Comparison of ENCODE assay signal across 40 cellular contexts in the genomic region with DNA sequence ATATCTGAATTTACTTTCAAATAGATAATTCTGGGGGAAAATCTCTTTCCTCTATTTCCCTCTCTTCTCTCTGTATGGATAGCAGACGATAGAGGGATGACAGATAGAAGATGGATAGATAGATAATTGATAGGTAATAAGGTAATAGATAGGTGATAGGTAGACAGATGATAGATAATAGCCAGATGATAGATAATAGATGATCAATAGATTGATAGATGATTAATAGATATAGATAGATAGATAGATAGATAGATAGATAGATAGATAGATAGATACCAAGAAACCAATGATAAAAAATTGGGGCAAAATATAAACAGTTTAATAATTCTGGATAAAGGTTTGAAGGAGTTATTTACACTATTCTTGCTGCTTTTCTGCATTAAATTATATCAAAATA. TPM values are rescaled to one million over a fixed set of nuclear protein-coding genes. Genes with fewer than 3 reads are reported as not detected.
"Had no signal": no experiment of that assay in that cellular context is flagged by ENCODE, and none has a peak within 500 bp of the region (broad histone marks: within the 10 kb centered on the region; RNA-seq: fewer than 3 reads in every experiment).

No MANE protein-coding gene starts in this region.

- H3K4me1 ChIP-seq: adrenal gland, ascending aorta, breast epithelium had no signal

- H3K9me3 Mint-ChIP-seq: activated naive CD4-positive, alpha-beta T cell treated with anti-CD3 and anti-CD28 coated beads, Interleukin-2, amount 50 U/mL, for 24 hours; activated naive CD4-positive, alpha-beta T cell treated with anti-CD3 and anti-CD28 coated beads, Interleukin-2, amount 50 U/mL, for 72 hours; activated naive CD8-positive, alpha-beta T cell treated with anti-CD3 and anti-CD28 coated beads, Interleukin-2, amount 10 ng/mL, durations not matched to agents 7 days and 5 days; activated T-cell treated with anti-CD3 and anti-CD28 coated beads, Interleukin-2, amount 50 U/mL, for 4 hours; activated T-helper 1 cell treated with anti-CD3 and anti-CD28 coated beads, Interleukin-12 subunit alpha, Interleukin-12 subunit beta, Interleukin-2, Interleukin-4 antibody, amounts not matched to agents 30 ng/mL and 10 ng/mL and 1 ng/mL, durations not matched to agents 14 hours and 24 hours and 36 hours; activated T-helper 17 cell treated with anti-CD3 and anti-CD28 coated beads, Interleukin-2, amount 50 U/mL, for 72 hours; activated T-helper 2 cell treated with anti-CD3 and anti-CD28 coated beads, Interferon-gamma antibody, Interleukin-2, Interleukin-4, amounts not matched to agents 10 μg/mL and 5 μg/mL and 100 μg/mL, durations not matched to agents 14 hours and 24 hours and 36 hours; central memory CD8-positive, alpha-beta T cell had no signal

- ATAC-seq: activated naive CD4-positive, alpha-beta T cell treated with anti-CD3 and anti-CD28 coated beads, Interleukin-2, amount 50 U/mL, for 72 hours; activated naive CD8-positive, alpha-beta T cell treated with anti-CD3 and anti-CD28 coated beads, Interleukin-2, amount 50 U/mL, for 24 hours; activated T-cell treated with anti-CD3 and anti-CD28 coated beads, Interleukin-2, amount 50 U/mL, for 4 hours; activated T-cell treated with anti-CD3 and anti-CD28 coated beads, Interleukin-2, amount 50 U/mL, for 72 hours; activated T-helper 17 cell treated with anti-CD3 and anti-CD28 coated beads, Interleukin-2, amount 50 U/mL, for 72 hours; body of pancreas had no signal

- H3K4me3 ChIP-seq: adrenal gland, ascending aorta, body of pancreas, breast epithelium, cardiac muscle cell had no signal

- H3K27ac ChIP-seq: adrenal gland, ascending aorta, body of pancreas, brain microvascular endothelial cell, breast epithelium, cardiac muscle cell had no signal

- H3K36me3 ChIP-seq: adrenal gland, ascending aorta, brain microvascular endothelial cell, breast epithelium, cardiac muscle cell had no signal

- DNase-seq: activated effector memory CD4-positive, alpha-beta T cell treated with anti-CD3 and anti-CD28 coated beads, Interleukin-2, amount 50 U/mL, for 16 hours; activated effector memory CD4-positive, alpha-beta T cell treated with Interleukin-2 at 50 U/mL for 16 hours; activated gamma-delta T cell; activated gamma-delta T cell treated with Interleukin-2 at 50 U/mL for 16 hours; activated naive CD4-positive, alpha-beta T cell; activated naive CD4-positive, alpha-beta T cell treated with anti-CD3 and anti-CD28 coated beads for 36 hours; activated naive CD4-positive, alpha-beta T cell treated with anti-CD3 and anti-CD28 coated beads, Interleukin-2, amount 10 ng/mL, durations not matched to agents 7 days and 5 days; activated naive CD4-positive, alpha-beta T cell treated with anti-CD3 and anti-CD28 coated beads, Interleukin-2, amount 50 U/mL, for 16 hours; activated naive CD4-positive, alpha-beta T cell treated with Interleukin-2 at 50 U/mL for 16 hours; activated naive CD8-positive, alpha-beta T cell treated with anti-CD3 and anti-CD28 coated beads for 36 hours; activated naive CD8-positive, alpha-beta T cell treated with anti-CD3 and anti-CD28 coated beads, Interleukin-2, amount 10 ng/mL, durations not matched to agents 7 days and 5 days; activated naive CD8-positive, alpha-beta T cell treated with anti-CD3 and anti-CD28 coated beads, Interleukin-2, amount 50 U/mL, for 24 hours; activated T-cell treated with anti-CD3 and anti-CD28 coated beads, Interleukin-2, amount 50 U/mL, for 1 hour; activated T-cell treated with anti-CD3 and anti-CD28 coated beads, Interleukin-2, amount 50 U/mL, for 4 hours; activated T-cell treated with anti-CD3 and anti-CD28 coated beads, Interleukin-2, amount 50 U/mL, for 48 hours; activated T-cell treated with anti-CD3 and anti-CD28 coated beads, Interleukin-2, amount 50 U/mL, for 72 hours; amniotic stem cell; amygdala; anterior cingulate cortex; aorta; body of pancreas; brain microvascular endothelial cell; caudate nucleus; central memory CD4-positive, alpha-beta T cell; cerebellar nuclear complex had no signal

- H3K9me3 ChIP-seq: adrenal gland, body of pancreas had no signal

- FAIRE-seq: astrocyte, bronchial epithelial cell had no signal

- H3K4me1 Mint-ChIP-seq: activated naive CD4-positive, alpha-beta T cell treated with anti-CD3 and anti-CD28 coated beads, Interleukin-2, amount 10 ng/mL, durations not matched to agents 7 days and 5 days; activated naive CD8-positive, alpha-beta T cell treated with anti-CD3 and anti-CD28 coated beads for 36 hours; activated naive CD8-positive, alpha-beta T cell treated with anti-CD3 and anti-CD28 coated beads, Interleukin-2, amount 10 ng/mL, durations not matched to agents 7 days and 5 days had no signal

- H3K27ac Mint-ChIP-seq: activated naive CD4-positive, alpha-beta T cell treated with anti-CD3 and anti-CD28 coated beads for 36 hours; activated naive CD4-positive, alpha-beta T cell treated with anti-CD3 and anti-CD28 coated beads, Interleukin-2, amount 10 ng/mL, durations not matched to agents 7 days and 5 days; activated naive CD4-positive, alpha-beta T cell treated with anti-CD3 and anti-CD28 coated beads, Interleukin-2, amount 50 U/mL, for 24 hours; activated naive CD4-positive, alpha-beta T cell treated with anti-CD3 and anti-CD28 coated beads, Interleukin-2, amount 50 U/mL, for 72 hours; activated naive CD8-positive, alpha-beta T cell; activated naive CD8-positive, alpha-beta T cell treated with anti-CD3 and anti-CD28 coated beads for 36 hours; activated naive CD8-positive, alpha-beta T cell treated with anti-CD3 and anti-CD28 coated beads, Interleukin-2, amount 10 ng/mL, durations not matched to agents 7 days and 5 days; activated naive CD8-positive, alpha-beta T cell treated with anti-CD3 and anti-CD28 coated beads, Interleukin-2, amount 50 U/mL, for 24 hours; activated T-cell treated with anti-CD3 and anti-CD28 coated beads, Interleukin-2, amount 50 U/mL, for 72 hours; activated T-helper 1 cell treated with anti-CD3 and anti-CD28 coated beads, Interleukin-12 subunit alpha, Interleukin-12 subunit beta, Interleukin-2, Interleukin-4 antibody, amounts not matched to agents 30 ng/mL and 10 ng/mL and 1 ng/mL, durations not matched to agents 14 hours and 24 hours and 36 hours; activated T-helper 17 cell treated with anti-CD3 and anti-CD28 coated beads, Interleukin-2, amount 50 U/mL, for 72 hours; activated T-helper 2 cell treated with anti-CD3 and anti-CD28 coated beads, Interferon-gamma antibody, Interleukin-2, Interleukin-4, amounts not matched to agents 10 μg/mL and 5 μg/mL and 100 μg/mL, durations not matched to agents 14 hours and 24 hours and 36 hours; brain had no signal

- H3K36me3 Mint-ChIP-seq: activated naive CD4-positive, alpha-beta T cell treated with anti-CD3 and anti-CD28 coated beads, Interleukin-2, amount 10 ng/mL, durations not matched to agents 7 days and 5 days; activated naive CD4-positive, alpha-beta T cell treated with anti-CD3 and anti-CD28 coated beads, Interleukin-2, amount 50 U/mL, for 24 hours; activated naive CD8-positive, alpha-beta T cell; activated naive CD8-positive, alpha-beta T cell treated with anti-CD3 and anti-CD28 coated beads for 36 hours; activated naive CD8-positive, alpha-beta T cell treated with anti-CD3 and anti-CD28 coated beads, Interleukin-2, amount 10 ng/mL, durations not matched to agents 7 days and 5 days; brain had no signal

- H3K27me3 ChIP-seq: ascending aorta, body of pancreas, brain microvascular endothelial cell, cardiac muscle cell had no signal

- H3K4me3 Mint-ChIP-seq: activated naive CD4-positive, alpha-beta T cell treated with anti-CD3 and anti-CD28 coated beads for 36 hours; activated naive CD4-positive, alpha-beta T cell treated with anti-CD3 and anti-CD28 coated beads, Interleukin-2, amount 10 ng/mL, durations not matched to agents 7 days and 5 days; activated naive CD4-positive, alpha-beta T cell treated with anti-CD3 and anti-CD28 coated beads, Interleukin-2, amount 50 U/mL, for 24 hours; activated naive CD8-positive, alpha-beta T cell; activated naive CD8-positive, alpha-beta T cell treated with anti-CD3 and anti-CD28 coated beads for 36 hours; activated naive CD8-positive, alpha-beta T cell treated with anti-CD3 and anti-CD28 coated beads, Interleukin-2, amount 10 ng/mL, durations not matched to agents 7 days and 5 days; activated naive CD8-positive, alpha-beta T cell treated with anti-CD3 and anti-CD28 coated beads, Interleukin-2, amount 50 U/mL, for 24 hours; activated T-cell treated with anti-CD3 and anti-CD28 coated beads, Interleukin-2, amount 50 U/mL, for 4 hours; activated T-cell treated with anti-CD3 and anti-CD28 coated beads, Interleukin-2, amount 50 U/mL, for 72 hours; activated T-helper 1 cell treated with anti-CD3 and anti-CD28 coated beads, Interleukin-12 subunit alpha, Interleukin-12 subunit beta, Interleukin-2, Interleukin-4 antibody, amounts not matched to agents 30 ng/mL and 10 ng/mL and 1 ng/mL, durations not matched to agents 14 hours and 24 hours and 36 hours; activated T-helper 17 cell treated with anti-CD3 and anti-CD28 coated beads, Interleukin-2, amount 50 U/mL, for 72 hours; brain; central memory CD8-positive, alpha-beta T cell had no signal

RNA-seq across cellular contexts. Expression of a gene that starts 26.6 kb away (rescaled TPM):
- total RNA-seq: activated naive CD4-positive, alpha-beta T cell treated with anti-CD3 and anti-CD28 coated beads for 36 hours; activated naive CD4-positive, alpha-beta T cell treated with anti-CD3 and anti-CD28 coated beads, Interleukin-2, amount 50 U/mL, for 72 hours; activated naive CD8-positive, alpha-beta T cell treated with anti-CD3 and anti-CD28 coated beads for 36 hours; activated naive CD8-positive, alpha-beta T cell treated with anti-CD3 and anti-CD28 coated beads, Interleukin-2, amount 10 ng/mL, durations not matched to agents 7 days and 5 days; activated T-cell treated with anti-CD3 and anti-CD28 coated beads, Interleukin-2, amount 50 U/mL, for 4 hours; activated T-helper 1 cell treated with anti-CD3 and anti-CD28 coated beads, Interleukin-12 subunit alpha, Interleukin-12 subunit beta, Interleukin-2, Interleukin-4 antibody, amounts not matched to agents 30 ng/mL and 10 ng/mL and 1 ng/mL, durations not matched to agents 14 hours and 24 hours and 36 hours; activated T-helper 2 cell treated with anti-CD3 and anti-CD28 coated beads, Interferon-gamma antibody, Interleukin-2, Interleukin-4, amounts not matched to agents 10 μg/mL and 5 μg/mL and 100 μg/mL, durations not matched to agents 14 hours and 24 hours and 36 hours; ascending aorta; bronchial epithelial cell; cardiac septum had no signal
- polyA plus RNA-seq: aorta had no signal
